In the genomic region with DNA sequence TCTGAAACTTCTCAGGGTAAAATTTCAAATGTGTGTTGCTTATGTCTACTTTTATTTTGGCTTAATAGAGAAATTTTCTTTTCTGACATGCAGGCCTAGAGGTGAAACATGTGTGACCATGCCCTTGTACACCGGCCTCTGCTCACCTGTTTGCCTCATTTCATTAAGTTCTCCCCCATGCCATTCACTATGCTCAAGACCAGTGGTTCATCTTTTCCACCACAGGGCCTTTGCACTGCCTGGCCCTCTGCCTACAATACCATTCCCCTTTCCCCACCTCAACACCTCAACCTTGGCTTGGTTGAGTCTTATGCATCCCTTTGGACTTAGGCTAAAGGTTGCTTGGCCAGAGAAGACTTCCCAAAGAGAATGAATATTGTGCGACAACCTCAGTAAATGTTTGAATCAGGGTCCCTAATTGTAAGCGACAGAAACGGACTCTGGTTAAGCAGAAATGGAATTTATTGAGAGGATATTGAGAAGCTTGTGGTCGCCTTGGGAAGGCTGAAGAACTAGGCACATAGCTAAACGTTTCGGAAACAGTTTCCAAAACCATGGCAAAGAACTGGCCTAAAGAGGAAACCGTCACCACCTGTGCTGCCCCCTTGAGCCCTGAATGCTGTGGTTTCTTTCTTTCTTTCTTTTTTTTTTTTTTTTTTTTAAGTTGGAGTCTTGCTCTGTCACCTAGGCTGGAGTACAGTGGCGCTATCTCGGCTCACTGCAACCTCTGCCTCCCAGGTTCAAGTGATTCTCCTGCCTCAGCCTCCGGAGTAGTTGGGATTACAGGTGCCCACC, we compare ENCODE assay signal across 19 cellular contexts.
DNase-seq lines count a peak whose midpoint lies in the region; ATAC-seq and TF ChIP-seq lines count a peak whose summit lies in the region.
"Had no signal": no experiment of that assay in that cellular context is flagged by ENCODE, and none has a peak within 500 bp of the region (broad histone marks: within the 10 kb centered on the region; RNA-seq: fewer than 3 reads in every experiment).

No MANE protein-coding gene starts in this region.

- POLR2A ChIA-PET in IMR-90 (lab: Charles Lee; ENCODE audit: unreplicated experiment): no interaction called here

- no peaks in the 10 kb centered on the region for H3K27me3 Mint-ChIP-seq in neural progenitor cell (ENCODE audit: insufficient read depth, low read depth)
- no peaks in the 10 kb centered on the region for H3K27me3 Mint-ChIP-seq in Calu3 (ENCODE audit: unreplicated experiment)
- H3K27me3 Mint-ChIP-seq: B cell, IgD-negative memory B cell had no signal

- peaks cover 47% of the 10 kb centered on the region for H3F3A ChIP-seq in neural progenitor cell (ENCODE audit: low read depth)

- H3K4me1 Mint-ChIP-seq in neural progenitor cell (peaks cover 70% of the 10 kb centered on the region), Calu3 (ENCODE audit: low read depth, unreplicated experiment) (peaks cover 54% of the 10 kb centered on the region)
- H3K4me1 Mint-ChIP-seq: B cell, IgD-negative memory B cell had no signal

- dilution Hi-C loops in IMR-90 (cut with HindIII; ENCODE audit: low sequenced_read_pairs, unreplicated experiment): no loop called here

- H3K9me1 ChIP-seq in IMR-90 (ENCODE audit: insufficient read depth, low read length): no peaks in the 10 kb centered on the region; the same call in 1 of the 2 replicates

- H4K5ac ChIP-seq in IMR-90 (ENCODE audit: low read depth, low read length): no peak overlapping the region

- intact Hi-C loops in IMR-90 (cut with micrococcal nuclease): no loop called here
- intact Hi-C loops in Calu3 (cut with micrococcal nuclease; ENCODE audit: unreplicated experiment): no loop called here

- no peak overlapping the region for H3K14ac ChIP-seq in IMR-90 (replicated peaks; ENCODE audit: low read depth, low read length)

- peak overlapping the region; percentile 1; the same call in 1 of the 2 replicates for H3K4ac ChIP-seq in IMR-90 (ENCODE audit: low read depth, low read length)

- H3K4me3 ChIP-seq in IMR-90 (ENCODE audit: insufficient read depth, low read depth, low read length): no peak overlapping the region
- no peak overlapping the region for H3K4me3 ChIP-seq in choroid plexus epithelial cell (ENCODE audit: low read depth, low read length)
- H3K4me3 ChIP-seq in neural progenitor cell: no peak overlapping the region
- H3K4me3 ChIP-seq: GM23248, SK-N-MC had no signal

- H3K27me3 ChIP-seq in IMR-90 (ENCODE audit: control insufficient read depth, insufficient read depth, low read length) (no peaks in the 10 kb centered on the region), neural progenitor cell (no peaks in the 10 kb centered on the region)

- no peak overlapping the region for H2BK120ac ChIP-seq in IMR-90 (ENCODE audit: low read depth, low read length)

- no peak overlapping the region for H2AK9ac ChIP-seq in IMR-90 (replicated peaks; ENCODE audit: low read depth, low read length, poor library complexity)

- no peak overlapping the region for H3K4me2 ChIP-seq in IMR-90 (ENCODE audit: low read depth, low read length)
- H3K4me2 ChIP-seq in neural progenitor cell: no peak overlapping the region

- no peak for TF ChIP-seq CTCF in IMR-90 (conservative IDR thresholded peaks at IDR 0.05; ENCODE audit: low read depth, low read length)
- TF ChIP-seq CTCF in choroid plexus epithelial cell (conservative IDR thresholded peaks at IDR 0.05; ENCODE audit: low read depth, low read length): peak; percentile 2
- peak; percentile 12 for TF ChIP-seq CTCF in neural progenitor cell (IDR thresholded peaks at IDR 0.05)
- no peak for TF ChIP-seq CTCF in Calu3 (IDR thresholded peaks at IDR 0.05; ENCODE audit: unreplicated experiment)

- H2AFZ ChIP-seq in IMR-90 (replicated peaks; ENCODE audit: low read length, poor library complexity) (no peak overlapping the region), neural progenitor cell (replicated peaks) (no peak overlapping the region)
- H2AFZ ChIP-seq: GM23248 had no signal

- H3K9ac ChIP-seq in IMR-90 (ENCODE audit: low read depth, low read length) (no peak overlapping the region), neural progenitor cell (no peak overlapping the region)
- H3K9ac ChIP-seq: GM23248 had no signal

- H3K79me1 ChIP-seq in IMR-90 (ENCODE audit: low read depth in 1 of 2, low read length in 2 of 2): peaks cover 0 to 16% of the 10 kb centered on the region in 2 experiments; a peak in 3 of 4 replicates

- 95% methylated on average over 5 of the region's 11 CpGs; no CpG with 5 or more reads in 1 of the 2 experiments for WGBS in IMR-90 (ENCODE audit: extremely low coverage in 2 of 2, insufficient read length in 1 of 2), 2 experiments

- in situ Hi-C loops in IMR-90 (cut with MboI; ENCODE audit: low sequenced_read_pairs): no loop called here

- H3K4me1 ChIP-seq in IMR-90 (ENCODE audit: control insufficient read depth, insufficient read depth, low read length) (peaks cover 6% of the 10 kb centered on the region), neural progenitor cell (peaks cover 65% of the 10 kb centered on the region)

- H4K91ac ChIP-seq in IMR-90 (ENCODE audit: insufficient read depth, low read depth, low read length): no peak overlapping the region

- peak overlapping the region; percentile 14 for H3K27ac Mint-ChIP-seq in neural progenitor cell
- H3K27ac Mint-ChIP-seq in Calu3 (ENCODE audit: unreplicated experiment): no peak overlapping the region
- H3K27ac Mint-ChIP-seq: B cell, IgD-negative memory B cell had no signal

- no peaks in the 10 kb centered on the region for H3K9me3 Mint-ChIP-seq in neural progenitor cell
- H3K9me3 Mint-ChIP-seq in Calu3 (ENCODE audit: low read depth, unreplicated experiment): no peaks in the 10 kb centered on the region
- H3K9me3 Mint-ChIP-seq: IgD-negative memory B cell had no signal

- no peak overlapping the region for H2BK5ac ChIP-seq in IMR-90 (ENCODE audit: low read depth, low read length, poor library complexity, severe bottlenecking)

- BruUV-seq in IMR-90 (replicated peaks; lab: Mats Ljungman, UMichigan) (no TSS peak), Calu3 (replicated peaks; lab: Mats Ljungman, UMichigan) (no TSS peak)

- H3K23ac ChIP-seq in IMR-90 (ENCODE audit: low read depth, low read length): no peak overlapping the region

- H4K8ac ChIP-seq in IMR-90 (ENCODE audit: low read depth in 2 of 2, low read length in 2 of 2): no peak overlapping the region

- no peak for ATAC-seq in IMR-90 (ENCODE audit: low read depth)

- H3K4me3 Mint-ChIP-seq in neural progenitor cell (no peak overlapping the region), Calu3 (ENCODE audit: low read depth, unreplicated experiment) (no peak overlapping the region)
- H3K4me3 Mint-ChIP-seq: B cell, IgD-negative memory B cell had no signal

- peaks cover 99% of the 10 kb centered on the region for H3K79me2 ChIP-seq in neural progenitor cell (ENCODE audit: low read depth)

- no peak for TF ChIP-seq POLR2A in IMR-90 (IDR thresholded peaks at IDR 0.05; ENCODE audit: low read depth, low read length)

- H4K20me1 ChIP-seq in IMR-90 (ENCODE audit: insufficient read depth, low read length): no peaks in the 10 kb centered on the region
- peaks cover 23% of the 10 kb centered on the region for H4K20me1 ChIP-seq in neural progenitor cell (ENCODE audit: low read depth)

- TF ChIP-seq RAD21 in IMR-90 (IDR thresholded peaks at IDR 0.05; ENCODE audit: low read length): no peak

- no peak overlapping the region for H3K18ac ChIP-seq in IMR-90 (ENCODE audit: low read depth, low read length)

- H2AK5ac ChIP-seq in IMR-90 (ENCODE audit: low read depth, low read length): peak overlapping the region; percentile 25; the same call in 1 of the 2 replicates

- H3K36me3 Mint-ChIP-seq in neural progenitor cell (peaks cover 10% of the 10 kb centered on the region), Calu3 (ENCODE audit: insufficient read depth, unreplicated experiment) (no peaks in the 10 kb centered on the region)
- H3K36me3 Mint-ChIP-seq: IgD-negative memory B cell had no signal

- H3K27ac ChIP-seq in IMR-90 (ENCODE audit: insufficient read depth, low read length) (no peak overlapping the region), neural progenitor cell (no peak overlapping the region)
- H3K27ac ChIP-seq: GM23248, SK-N-MC had no signal

- DNase-seq in ELF-1 (ENCODE audit: low read depth, low spot score) (peak; percentile 47), IMR-90 (no peak), choroid plexus epithelial cell (ENCODE audit: low read depth) (no peak), neural progenitor cell (ENCODE audit: low spot score) (no peak), anterior cingulate cortex (lab: John Stamatoyannopoulos, UW) (no peak), Calu3 (no peak), NCI-H2227 treated with DMSO at 0.1 percent for 48 hours (lab: John Stamatoyannopoulos, UW) (no peak)
- DNase-seq: COR-L47; GF-D8; GM23248; NCI-H1105; NCI-H2081; NCI-H2171 treated with DMSO at 0.1 percent for 48 hours; NCI-H446 treated with DMSO at 0.1 percent for 48 hours; NK-92 treated with Interleukin-12 subunit alpha and Interleukin-12 subunit beta, amount 100 ng/mL, for 24 hours; Right ventricle myocardium superior had no signal

- H3K56ac ChIP-seq in IMR-90 (ENCODE audit: extremely low read depth, insufficient read depth, low read length): no peak overlapping the region

- H3K36me3 ChIP-seq in IMR-90 (ENCODE audit: control insufficient read depth, insufficient read depth, low read length): no peaks in the 10 kb centered on the region
- H3K36me3 ChIP-seq in neural progenitor cell: no peaks in the 10 kb centered on the region

- no peaks in the 10 kb centered on the region for H3K9me3 ChIP-seq in IMR-90 (ENCODE audit: control insufficient read depth, insufficient read depth, low read length)
- no peaks in the 10 kb centered on the region for H3K9me3 ChIP-seq in neural progenitor cell (ENCODE audit: low read depth)

- 0 out of 3 replicates have a peak overlapping the region, but pooled peaks have one; percentile 3 for H2BK15ac ChIP-seq in IMR-90 (ENCODE audit: low read depth, low read length)

- peak overlapping the region; percentile 2; the same call in 1 of the 2 replicates for H2BK20ac ChIP-seq in IMR-90 (ENCODE audit: low read depth, low read length)

- CTCF ChIA-PET in IMR-90 (lab: Yijun Ruan, JAX) (no interaction called here), Calu3 (lab: Charles Lee) (interaction anchor here (0.7 kb wide), 1 partner anchor 118 kb away, joined by 7 read pairs; no protein-coding TSS in a partner anchor)

TF ChIP-seq in IMR-90, 13 proteins besides CTCF, POLR2A, EP300 and RAD21 (continues in another document):
- TF ChIP-seq MAFK (IDR thresholded peaks at IDR 0.05; ENCODE audit: low read depth, low read length) (no peak), FOS (IDR thresholded peaks at IDR 0.05; ENCODE audit: low read depth, low read length) (no peak), MAZ (IDR thresholded peaks at IDR 0.05; ENCODE audit: borderline replicate concordance, low read depth, low read length) (no peak), SMC3 (IDR thresholded peaks at IDR 0.05; ENCODE audit: low read depth, low read length) (no peak), NFE2L2 (IDR thresholded peaks at IDR 0.05; ENCODE audit: low read depth, low read length) (no peak), MXI1 (IDR thresholded peaks at IDR 0.05; ENCODE audit: borderline replicate concordance, low read depth, low read length) (no peak), CEBPB (IDR thresholded peaks at IDR 0.05; ENCODE audit: low read depth, low read length) (no peak), BHLHE40 (IDR thresholded peaks at IDR 0.05; ENCODE audit: low read depth, low read length) (no peak), CHD1 (IDR thresholded peaks at IDR 0.05; ENCODE audit: low read depth, low read length) (no peak)

Comparison
In these comparisons a context has a peak if more than half of its experiments do, and no peak if none do; other contexts are left out.
1. CTCF ChIP-seq: peak in choroid plexus epithelial cell (single experiment) and neural progenitor cell (single experiment); none in IMR-90 (single experiment) and Calu3 (single experiment).